Comparison of ENCODE assay signal across 1 cellular context in the genomic region with DNA sequence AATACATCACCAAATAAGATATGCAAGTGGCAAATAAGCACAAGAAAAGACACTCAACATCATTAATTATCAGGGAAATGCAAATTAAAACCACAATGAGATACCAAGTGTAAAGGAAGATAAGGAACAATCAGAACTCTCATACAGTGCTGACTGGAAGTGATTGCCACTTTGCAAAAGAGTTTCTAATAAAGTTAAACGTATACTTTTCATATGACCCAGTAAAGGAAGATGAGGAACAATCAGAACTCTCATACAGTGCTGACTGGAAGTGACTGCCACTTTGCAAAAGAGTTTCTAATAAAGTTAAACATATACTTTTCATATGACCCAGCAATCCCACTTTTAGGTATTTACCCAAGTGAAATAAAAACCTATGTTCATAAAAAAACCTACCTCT.
TF ChIP-seq lines count a peak whose summit lies in the region.

No MANE protein-coding gene starts in this region.

TF ChIP-seq in H1, 55 proteins besides CTCF, POLR2A, EP300 and RAD21:
- TF ChIP-seq BACH1 (IDR thresholded peaks at IDR 0.05; ENCODE audit: low read length), result no peak
- no peak for TF ChIP-seq ATF2 (IDR thresholded peaks at IDR 0.05; ENCODE audit: low read length)
- no peak for TF ChIP-seq SIX5 (IDR thresholded peaks at IDR 0.05; ENCODE audit: low read depth, low read length)
- TF ChIP-seq CHD7 (IDR thresholded peaks at IDR 0.05; ENCODE audit: insufficient replicate concordance, low read length), result no peak
- TF ChIP-seq SAP30 (IDR thresholded peaks at IDR 0.05; ENCODE audit: insufficient read depth, insufficient replicate concordance, low read length), result no peak
- no peak for TF ChIP-seq RFX5 (IDR thresholded peaks at IDR 0.05; ENCODE audit: borderline replicate concordance, low read depth, low read length)
- no peak for TF ChIP-seq CBX5 (IDR thresholded peaks at IDR 0.05; ENCODE audit: low read depth, low read length)
- no peak for TF ChIP-seq SIN3A (conservative IDR thresholded peaks at IDR 0.05 in 1 of 2, IDR thresholded peaks at IDR 0.05 in 1 of 2; ENCODE audit: low read depth in 1 of 2, low read length in 2 of 2)
TF ChIP-seq in H1: peak in this region for 0.
